In the genomic region with DNA sequence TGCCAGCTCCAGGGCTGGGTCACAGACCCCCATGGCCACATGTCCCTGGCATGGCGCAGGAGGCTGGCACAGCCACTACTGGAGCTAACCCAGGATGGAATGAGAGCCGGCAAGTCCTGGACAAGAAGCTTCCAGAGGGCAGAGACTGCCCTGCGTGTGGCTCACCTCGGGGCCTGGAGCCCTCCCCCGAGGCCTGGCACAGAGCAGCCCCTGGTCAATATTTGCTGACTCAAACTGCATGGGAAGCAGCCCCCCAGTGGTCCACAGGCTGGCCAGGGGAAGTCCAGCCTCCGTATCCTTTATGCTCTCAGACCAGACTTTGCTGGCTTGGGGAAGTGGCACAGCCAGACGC, we compare ENCODE assay signal across 20 cellular contexts.
DNase-seq lines count a peak whose midpoint lies in the region; ATAC-seq and TF ChIP-seq lines count a peak whose summit lies in the region.
"Had no signal": no experiment of that assay in that cellular context is flagged by ENCODE, and none has a peak within 500 bp of the region (broad histone marks: within the 10 kb centered on the region; RNA-seq: fewer than 3 reads in every experiment).

No MANE protein-coding gene starts in this region.

- H3K27me3 ChIP-seq in right atrium auricular region: no peaks in the 10 kb centered on the region
- H3K27me3 ChIP-seq: gastroesophageal sphincter, sigmoid colon, tibial nerve had no signal

- H3K27ac ChIP-seq in right atrium auricular region: no peak overlapping the region
- peak overlapping the region; percentile 83 for H3K27ac ChIP-seq in SK-N-MC
- H3K27ac ChIP-seq: esophagus squamous epithelium, gastroesophageal sphincter, parathyroid adenoma, sigmoid colon, tibial nerve had no signal

- H3K36me3 Mint-ChIP-seq in activated naive CD8-positive, alpha-beta T cell treated with anti-CD3 and anti-CD28 coated beads, Interleukin-2, amount 10 ng/mL, durations not matched to agents 7 days and 5 days: peaks cover 36% of the 10 kb centered on the region
- H3K36me3 Mint-ChIP-seq in stimulated activated effector memory CD8-positive, alpha-beta T cell treated with anti-CD3 and anti-CD28 coated beads, Interleukin-12 subunit alpha, Interleukin-12 subunit beta, amount 100 ng/mL, for 72 hours: peaks cover 81% of the 10 kb centered on the region
- H3K36me3 Mint-ChIP-seq: CD14-positive monocyte had no signal

- intact Hi-C loops in Right ventricle myocardium superior (cut with DNase I): no loop called here

- H3K36me3 ChIP-seq in right atrium auricular region (no peaks in the 10 kb centered on the region), SK-N-MC (ENCODE audit: insufficient read depth, low read length) (peaks cover 97% of the 10 kb centered on the region)
- H3K36me3 ChIP-seq: gastroesophageal sphincter, HAP-1, sigmoid colon, tibial nerve had no signal

- peak; percentile 64 for ATAC-seq in Right ventricle myocardium superior (ENCODE audit: poor library complexity)
- ATAC-seq in activated naive CD8-positive, alpha-beta T cell treated with anti-CD3 and anti-CD28 coated beads, Interleukin-2, amount 10 ng/mL, durations not matched to agents 7 days and 5 days (ENCODE audit: low read depth): no peak
- ATAC-seq in stimulated activated effector memory CD8-positive, alpha-beta T cell treated with anti-CD3 and anti-CD28 coated beads, Interleukin-12 subunit alpha, Interleukin-12 subunit beta, amount 100 ng/mL, for 72 hours: no peak
- ATAC-seq: gastroesophageal sphincter had no signal

- H3K4me3 ChIP-seq in right atrium auricular region: no peak overlapping the region
- H3K4me3 ChIP-seq in SK-N-MC: no peak overlapping the region
- H3K4me3 ChIP-seq: esophagus squamous epithelium, gastroesophageal sphincter, HAP-1, sigmoid colon, tibial nerve had no signal

- peak overlapping the region; percentile 82 for H3K27ac Mint-ChIP-seq in activated naive CD8-positive, alpha-beta T cell treated with anti-CD3 and anti-CD28 coated beads, Interleukin-2, amount 10 ng/mL, durations not matched to agents 7 days and 5 days
- peak overlapping the region; percentile 98 for H3K27ac Mint-ChIP-seq in stimulated activated effector memory CD8-positive, alpha-beta T cell treated with anti-CD3 and anti-CD28 coated beads, Interleukin-12 subunit alpha, Interleukin-12 subunit beta, amount 100 ng/mL, for 72 hours
- H3K27ac Mint-ChIP-seq: CD14-positive monocyte had no signal

- H3K9me3 Mint-ChIP-seq in activated naive CD8-positive, alpha-beta T cell treated with anti-CD3 and anti-CD28 coated beads, Interleukin-2, amount 10 ng/mL, durations not matched to agents 7 days and 5 days: no peaks in the 10 kb centered on the region
- H3K9me3 Mint-ChIP-seq in stimulated activated effector memory CD8-positive, alpha-beta T cell treated with anti-CD3 and anti-CD28 coated beads, Interleukin-12 subunit alpha, Interleukin-12 subunit beta, amount 100 ng/mL, for 72 hours: no peaks in the 10 kb centered on the region
- H3K9me3 Mint-ChIP-seq: CD14-positive monocyte; T-helper 1 cell treated with Interleukin-12 subunit alpha and Interleukin-12 subunit beta and Interleukin-4 antibody, amounts not matched to agents 30 μg/mL and 1 μg/mL, for 36 hours had no signal

- H3K4me1 ChIP-seq in right atrium auricular region: no peaks in the 10 kb centered on the region
- H3K4me1 ChIP-seq: HAP-1, parathyroid adenoma, sigmoid colon had no signal

- no peaks in the 10 kb centered on the region for H3K27me3 Mint-ChIP-seq in activated naive CD8-positive, alpha-beta T cell treated with anti-CD3 and anti-CD28 coated beads, Interleukin-2, amount 10 ng/mL, durations not matched to agents 7 days and 5 days

- TF ChIP-seq CTCF in right atrium auricular region (IDR thresholded peaks at IDR 0.05): no peak

- POLR2A ChIA-PET in activated naive CD8-positive, alpha-beta T cell treated with anti-CD3 and anti-CD28 coated beads, Interleukin-2, amount 10 ng/mL, durations not matched to agents 7 days and 5 days (lab: Charles Lee): interaction anchor here (0.7 to 5.5 kb wide), 3 partner anchors 18 to 67 kb away, joined by 3 to 28 read pairs (median 3); no protein-coding TSS in a partner anchor

- H3K4me3 Mint-ChIP-seq in activated naive CD8-positive, alpha-beta T cell treated with anti-CD3 and anti-CD28 coated beads, Interleukin-2, amount 10 ng/mL, durations not matched to agents 7 days and 5 days: peak overlapping the region; percentile 64
- H3K4me3 Mint-ChIP-seq in stimulated activated effector memory CD8-positive, alpha-beta T cell treated with anti-CD3 and anti-CD28 coated beads, Interleukin-12 subunit alpha, Interleukin-12 subunit beta, amount 100 ng/mL, for 72 hours: no peak overlapping the region
- H3K4me3 Mint-ChIP-seq: CD14-positive monocyte had no signal

- H3K9ac ChIP-seq in SK-N-MC (ENCODE audit: insufficient read length): no peak overlapping the region
- H3K9ac ChIP-seq: parathyroid adenoma had no signal

- H3K4me1 Mint-ChIP-seq in activated naive CD8-positive, alpha-beta T cell treated with anti-CD3 and anti-CD28 coated beads, Interleukin-2, amount 10 ng/mL, durations not matched to agents 7 days and 5 days: peaks cover 90% of the 10 kb centered on the region
- peaks cover 93% of the 10 kb centered on the region for H3K4me1 Mint-ChIP-seq in stimulated activated effector memory CD8-positive, alpha-beta T cell treated with anti-CD3 and anti-CD28 coated beads, Interleukin-12 subunit alpha, Interleukin-12 subunit beta, amount 100 ng/mL, for 72 hours
- H3K4me1 Mint-ChIP-seq: CD14-positive monocyte had no signal

- H3K9me3 ChIP-seq in right atrium auricular region: no peaks in the 10 kb centered on the region
- H3K9me3 ChIP-seq in SK-N-MC (ENCODE audit: low read depth, low read length): no peaks in the 10 kb centered on the region
- H3K9me3 ChIP-seq: esophagus squamous epithelium, gastroesophageal sphincter, HAP-1, sigmoid colon, tibial nerve had no signal

- DNase-seq in Right ventricle myocardium superior (no peak), right atrium auricular region (ENCODE audit: low spot score) (no peak), SK-N-MC (ENCODE audit: low read depth, low spot score) (no peak), KBM-7 (no peak), NCI-H1105 (lab: John Stamatoyannopoulos, UW) (no peak)
- no peak for DNase-seq in activated naive CD8-positive, alpha-beta T cell treated with anti-CD3 and anti-CD28 coated beads, Interleukin-2, amount 10 ng/mL, durations not matched to agents 7 days and 5 days
- DNase-seq in stimulated activated effector memory CD8-positive, alpha-beta T cell treated with anti-CD3 and anti-CD28 coated beads, Interleukin-12 subunit alpha, Interleukin-12 subunit beta, amount 100 ng/mL, for 72 hours (ENCODE audit: low spot score in 2 of 2): no peak
- DNase-seq: activated CD4-positive, alpha-beta T cell treated with anti-CD3 and anti-CD28 coated beads, Interleukin-2, amount 50 U/mL, for 1 hour; activated T-cell treated with anti-CD3 and anti-CD28 coated beads, Interleukin-2, amount 50 U/mL, for 1 hour; esophagus squamous epithelium; NCI-H187; NCI-H69; sigmoid colon; stimulated activated CD4-positive, alpha-beta T cell treated with anti-CD3 and anti-CD28 coated beads, Interleukin-15, amount 100 ng/mL, for 24 hours had no signal

- in situ Hi-C loops in KBM-7 (cut with MboI; ENCODE audit: low pct_unique_long_range_greater_than_20kb, low sequenced_read_pairs): no loop called here
